12 cellular contexts compared by ENCODE assay signal in the genomic region with DNA sequence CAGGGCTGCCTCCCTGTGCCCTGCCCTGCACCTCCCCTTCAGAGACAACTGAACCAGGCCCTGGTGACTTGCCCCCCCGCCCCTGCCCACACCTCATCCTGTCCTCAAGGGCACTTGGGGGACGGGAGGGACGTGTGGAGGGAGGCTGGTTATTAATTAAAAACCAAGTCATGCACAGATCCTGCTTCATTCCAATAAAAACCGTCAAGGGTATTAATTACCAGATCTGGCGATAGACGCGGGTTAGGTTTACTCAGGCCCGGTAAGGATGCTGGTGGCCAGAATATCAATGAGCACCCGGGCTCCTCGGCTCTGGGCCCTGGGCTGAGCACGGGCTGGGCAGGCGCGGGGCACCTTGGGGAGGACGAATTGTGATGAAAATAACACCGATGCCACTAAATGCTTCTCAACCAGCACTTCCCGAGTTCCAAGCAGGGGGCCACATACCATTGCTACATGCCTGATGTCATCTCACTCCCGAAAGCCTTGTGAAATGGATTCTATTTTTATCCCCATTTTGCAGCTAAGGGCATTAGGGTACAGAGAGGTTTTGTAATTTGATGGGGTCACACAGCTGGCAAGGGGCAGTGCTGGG. TPM values are rescaled to one million over a fixed set of nuclear protein-coding genes. Genes with fewer than 3 reads are reported as not detected.
DNase-seq lines count a peak whose midpoint lies in the region; ATAC-seq, FAIRE-seq and TF ChIP-seq lines count a peak whose summit lies in the region.
"Had no signal": no experiment of that assay in that cellular context is flagged by ENCODE, and none has a peak within 500 bp of the region (broad histone marks: within the 10 kb centered on the region; RNA-seq: fewer than 3 reads in every experiment).

No MANE protein-coding gene starts in this region.

- no peaks in the 10 kb centered on the region for H3K36me3 ChIP-seq in HEK293 (ENCODE audit: control insufficient read depth in 2 of 2, insufficient read depth in 1 of 2, low read length in 2 of 2)
- H3K36me3 ChIP-seq in kidney (ENCODE audit: control insufficient read depth in 1 of 2, insufficient read depth in 2 of 2, low read length in 2 of 2), result no peaks in the 10 kb centered on the region
- H3K36me3 ChIP-seq: heart left ventricle had no signal

- H3K9me3 ChIP-seq in AG04450 (ENCODE audit: control insufficient read depth, insufficient read depth, low read length) (no peaks in the 10 kb centered on the region), HEK293 (ENCODE audit: control insufficient read depth, insufficient read depth, low read depth, low read length) (no peaks in the 10 kb centered on the region), kidney (ENCODE audit: control insufficient read depth in 1 of 2, low read length in 2 of 2) (no peaks in the 10 kb centered on the region)
- H3K9me3 ChIP-seq: heart left ventricle had no signal

- H3K27ac ChIP-seq in AG04450 (ENCODE audit: low read depth, low read length) (no peak overlapping the region), HEK293 (ENCODE audit: extremely low read depth, low read depth, low read length) (no peak overlapping the region), kidney (ENCODE audit: low read depth in 2 of 2, low read length in 2 of 2) (peak overlapping the region; percentile 67 to 88)
- H3K27ac ChIP-seq: heart left ventricle had no signal

- POLR2A ChIA-PET in AG04450 (lab: Yijun Ruan, JAX) (no interaction called here), HEK293 (lab: Yijun Ruan, JAX) (no interaction called here), HEK293T (lab: Yijun Ruan, JAX) (no interaction called here)

- intact Hi-C loops in kidney (cut with DNase I), result no loop called here

- DNase-seq in AG04450 (ENCODE audit: low read depth, low spot score) (peak; percentile 21), amniotic epithelial cell (ENCODE audit: low read depth) (peak; percentile 76), kidney (peak; percentile 85), NCI-H1048 (lab: John Stamatoyannopoulos, UW) (no peak), left lobe of liver (ENCODE audit: low spot score) (no peak), NK-92 (lab: John Stamatoyannopoulos, UW; ENCODE audit: unreplicated experiment) (no peak), HEK293T (ENCODE audit: extremely low spot score) (no peak)
- DNase-seq: activated CD8-positive, alpha-beta memory T cell treated with anti-CD3 and anti-CD28 coated beads, Interleukin-2, amount 50 U/mL, for 4 hours; NCI-H2081 treated with DMSO at 0.1 percent for 48 hours; occipital lobe had no signal

- peak overlapping the region in 1 of 2 donors; percentile 40 for H3K9ac ChIP-seq in kidney (ENCODE audit: low read length in 2 of 2)

- no peaks in the 10 kb centered on the region for H3K4me1 ChIP-seq in HEK293 (ENCODE audit: control insufficient read depth, insufficient read depth, low read length)
- peaks cover 0 to 11% of the 10 kb centered on the region in 2 donors for H3K4me1 ChIP-seq in kidney (ENCODE audit: control insufficient read depth in 1 of 2, insufficient read depth in 1 of 2, low read depth in 1 of 2, low read length in 2 of 2)

- H3K27me3 ChIP-seq in AG04450 (ENCODE audit: control insufficient read depth, insufficient read depth, low read length), result no peaks in the 10 kb centered on the region
- H3K27me3 ChIP-seq: heart left ventricle had no signal

- no peak for ATAC-seq in left lobe of liver

- no peak for FAIRE-seq in kidney (lab: Jason Lieb, UNC)

- CTCF ChIA-PET in AG04450 (lab: Charles Lee), result no interaction called here
- CTCF ChIA-PET in HEK293 (lab: Yijun Ruan, JAX), result interaction anchor here (0.6 to 1.4 kb wide), 4 partner anchors 20 to 187 kb away, joined by 3 to 6 read pairs (median 6); no protein-coding TSS in a partner anchor
- CTCF ChIA-PET in HEK293T (lab: Yijun Ruan, JAX), result no interaction called here

- no peak for TF ChIP-seq CTCF in AG04450 (IDR thresholded peaks at IDR 0.05; ENCODE audit: low read depth, low read length)
- no peak for TF ChIP-seq CTCF in HEK293 (tag by site-specific recombination; IDR thresholded peaks at IDR 0.05)
- no peak for TF ChIP-seq CTCF in kidney (IDR thresholded peaks at IDR 0.05; ENCODE audit: borderline replicate concordance, extremely low read depth, insufficient read depth)

- H3K4me3 ChIP-seq in AG04450 (ENCODE audit: low read depth, low read length) (no peak overlapping the region), HEK293 (ENCODE audit: low read depth, low read length) (no peak overlapping the region), kidney (ENCODE audit: low read length in 2 of 2) (no peak overlapping the region)
- H3K4me3 ChIP-seq: heart left ventricle had no signal

TF ChIP-seq in HEK293, 187 proteins besides CTCF, POLR2A, EP300 and RAD21 (continues in another document):
- TF ChIP-seq ZNF677 (tag by site-specific recombination; IDR thresholded peaks at IDR 0.05) (no peak), SALL2 (tag by site-specific recombination; IDR thresholded peaks at IDR 0.05; ENCODE audit: borderline replicate concordance) (no peak), REST (tag by site-specific recombination; IDR thresholded peaks at IDR 0.05) (no peak), PRDM1 (tag by site-specific recombination; IDR thresholded peaks at IDR 0.05) (no peak), ZNF423 (tag by site-specific recombination; IDR thresholded peaks at IDR 0.05) (no peak)

TF ChIP-seq in HEK293T, 16 proteins besides CTCF, POLR2A, EP300 and RAD21:
- no peak for TF ChIP-seq ARNT (IDR thresholded peaks at IDR 0.05)
- no peak for TF ChIP-seq FOXK2 (IDR thresholded peaks at IDR 0.05)
- no peak for TF ChIP-seq SUZ12 (IDR thresholded peaks at IDR 0.05)
- TF ChIP-seq, protein P1, sequence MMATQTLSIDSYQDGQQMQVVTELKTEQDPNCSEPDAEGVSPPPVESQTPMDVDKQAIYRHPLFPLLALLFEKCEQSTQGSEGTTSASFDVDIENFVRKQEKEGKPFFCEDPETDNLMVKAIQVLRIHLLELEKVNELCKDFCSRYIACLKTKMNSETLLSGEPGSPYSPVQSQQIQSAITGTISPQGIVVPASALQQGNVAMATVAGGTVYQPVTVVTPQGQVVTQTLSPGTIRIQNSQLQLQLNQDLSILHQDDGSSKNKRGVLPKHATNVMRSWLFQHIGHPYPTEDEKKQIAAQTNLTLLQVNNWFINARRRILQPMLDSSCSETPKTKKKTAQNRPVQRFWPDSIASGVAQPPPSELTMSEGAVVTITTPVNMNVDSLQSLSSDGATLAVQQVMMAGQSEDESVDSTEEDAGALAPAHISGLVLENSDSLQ (IDR thresholded peaks at IDR 0.05), result no peak
- TF ChIP-seq LEF1 (IDR thresholded peaks at IDR 0.05; ENCODE audit: borderline replicate concordance), result no peak
- no peak for TF ChIP-seq ELF4 (IDR thresholded peaks at IDR 0.05)
- no peak for TF ChIP-seq SP1 (IDR thresholded peaks at IDR 0.05)
- TF ChIP-seq BHLHE40 (IDR thresholded peaks at IDR 0.05; ENCODE audit: borderline replicate concordance), result no peak
- no peak for TF ChIP-seq HDGF (IDR thresholded peaks at IDR 0.05; ENCODE audit: borderline replicate concordance)
- TF ChIP-seq CTBP1 (IDR thresholded peaks at IDR 0.05; ENCODE audit: borderline replicate concordance), result no peak
- no peak for TF ChIP-seq L3MBTL2 (conservative IDR thresholded peaks at IDR 0.05)
- no peak for TF ChIP-seq TARDBP (IDR thresholded peaks at IDR 0.05)
- no peak for TF ChIP-seq NFRKB (IDR thresholded peaks at IDR 0.05)

RNA-seq across cellular contexts. Expression of gene GTF2IRD1, which starts 24.5 kb away (rescaled TPM):
- polyA plus RNA-seq in AG04450 (2011; rRNA removed) (23.5 and 27.3 TPM in 2 replicates), kidney (ENCODE audit: insufficient read depth, low read depth, low replicate concordance) (28.2 TPM)
- polyA minus RNA-seq in AG04450 (2011; rRNA and poly(A)+ RNA removed), result 28.1 and 37.7 TPM in 2 replicates
- total RNA-seq in kidney (35.8 TPM), left lobe of liver (10.3 TPM)

Comparison
In these comparisons a context has a peak if more than half of its experiments do, and no peak if none do; other contexts are left out.
1. DNase-seq: peak in AG04450 (single experiment), amniotic epithelial cell (single experiment) and kidney (single experiment); none in NCI-H1048 (single experiment), left lobe of liver (single experiment), NK-92 (single experiment) and HEK293T (single experiment).
2. H3K27ac ChIP-seq: peak in kidney (2 of 2); none in AG04450 (single experiment) and HEK293 (single experiment).